In genomic region chr7:82559203-82559805, GRCh38 we compare ENCODE assay signal across 7 cellular contexts.
A peak's percentile ranks its signal among the peaks of the same experiment; 100 is the strongest.
DNase-seq lines count a peak whose midpoint lies in the region; TF ChIP-seq lines count a peak whose summit lies in the region.

No MANE protein-coding gene starts in this region.

- DNase-seq in HFFc6 (no peak), NCI-H2107 (lab: John Stamatoyannopoulos, UW) (peak; percentile 69), dorsolateral prefrontal cortex (peak in 2 of 10 donors; percentile 14 to 44), transverse colon (peak; percentile 12), esophagus muscularis mucosa (ENCODE audit: extremely low spot score) (no peak)
- DNase-seq in activated CD4-positive, alpha-beta T cell treated with anti-CD3 and anti-CD28 coated beads, Interleukin-2, amount 10 ng/mL, durations not matched to agents 24 days and 14 days = no peak
- no peak for DNase-seq in effector memory CD4-positive, alpha-beta T cell

- H3K36me3 Mint-ChIP-seq in HFFc6 (ENCODE audit: low read depth) = no peaks in the 10 kb centered on the region
- H3K36me3 Mint-ChIP-seq in activated CD4-positive, alpha-beta T cell treated with anti-CD3 and anti-CD28 coated beads, Interleukin-2, amount 10 ng/mL, durations not matched to agents 24 days and 14 days (ENCODE audit: low read depth) = no peaks in the 10 kb centered on the region

- H3K9me3 ChIP-seq in transverse colon = no peaks in the 10 kb centered on the region
- peaks cover 6% of the 10 kb centered on the region for H3K9me3 ChIP-seq in effector memory CD4-positive, alpha-beta T cell (ENCODE audit: control insufficient read depth, low read length)
- peaks cover 0 to 4% (median 0%) of the 10 kb centered on the region in 4 donors for H3K9me3 ChIP-seq in esophagus muscularis mucosa

- H3K27ac Mint-ChIP-seq in HFFc6 = no peak overlapping the region
- H3K27ac Mint-ChIP-seq in activated CD4-positive, alpha-beta T cell treated with anti-CD3 and anti-CD28 coated beads, Interleukin-2, amount 10 ng/mL, durations not matched to agents 24 days and 14 days = no peak overlapping the region

- H3K9me3 Mint-ChIP-seq in HFFc6 = peaks cover 11% of the 10 kb centered on the region; the same call in 1 of the 2 replicates
- no peaks in the 10 kb centered on the region for H3K9me3 Mint-ChIP-seq in activated CD4-positive, alpha-beta T cell treated with anti-CD3 and anti-CD28 coated beads, Interleukin-2, amount 10 ng/mL, durations not matched to agents 24 days and 14 days

- 17% methylated on average over 7 of the region's 7 CpGs; no CpG with 5 or more reads in 1 of the 2 donors for WGBS in transverse colon (ENCODE audit: low coverage in 1 of 2), 2 donors
- WGBS in esophagus muscularis mucosa = 18% methylated on average over 7 of the region's 7 CpGs

- intact Hi-C loops in dorsolateral prefrontal cortex (cut with DNase I) = no loop called here
- intact Hi-C loops in transverse colon (cut with DNase I; ENCODE audit: low total_unique reads) = no loop called here
- intact Hi-C loops in activated CD4-positive, alpha-beta T cell treated with anti-CD3 and anti-CD28 coated beads, Interleukin-2, amount 10 ng/mL, durations not matched to agents 24 days and 14 days (cut with micrococcal nuclease) = no loop called here
- intact Hi-C loops in esophagus muscularis mucosa (cut with DNase I) = no loop called here

- TF ChIP-seq EP300 in transverse colon (IDR thresholded peaks at IDR 0.05; ENCODE audit: low read depth) (no peak), esophagus muscularis mucosa (IDR thresholded peaks at IDR 0.05) (no peak)

- no peak for TF ChIP-seq POLR2A in transverse colon (IDR thresholded peaks at IDR 0.05)
- TF ChIP-seq POLR2A in esophagus muscularis mucosa (IDR thresholded peaks at IDR 0.05; ENCODE audit: low read depth) = no peak

- H3K4me3 Mint-ChIP-seq in HFFc6 = peak overlapping the region; percentile 55; the same call in 1 of the 2 replicates
- H3K4me3 Mint-ChIP-seq in activated CD4-positive, alpha-beta T cell treated with anti-CD3 and anti-CD28 coated beads, Interleukin-2, amount 10 ng/mL, durations not matched to agents 24 days and 14 days = no peak overlapping the region

- in situ Hi-C loops in transverse colon (cut with MboI; ENCODE audit: low pct_ligation_motif_present in 1 of 4, low pct_unique_long_range_greater_than_20kb in 1 of 4, low sequenced_read_pairs in 3 of 4) = loop anchor here in 1 of 4 donors (25.0 kb wide), 3 partner anchors 322 to 1072 kb away; no protein-coding TSS in a partner anchor

- peaks cover 16% of the 10 kb centered on the region for H3K4me1 Mint-ChIP-seq in HFFc6 (ENCODE audit: low read depth)
- H3K4me1 Mint-ChIP-seq in activated CD4-positive, alpha-beta T cell treated with anti-CD3 and anti-CD28 coated beads, Interleukin-2, amount 10 ng/mL, durations not matched to agents 24 days and 14 days = no peaks in the 10 kb centered on the region

- H3K4me1 ChIP-seq in transverse colon (no peaks in the 10 kb centered on the region), esophagus muscularis mucosa (peaks cover 0 to 7% (median 6%) of the 10 kb centered on the region in 4 donors)
- no peaks in the 10 kb centered on the region for H3K4me1 ChIP-seq in effector memory CD4-positive, alpha-beta T cell (ENCODE audit: control insufficient read depth, insufficient read depth, low read length, poor library complexity, severe bottlenecking)

- no peaks in the 10 kb centered on the region for H3K36me3 ChIP-seq in transverse colon
- H3K36me3 ChIP-seq in effector memory CD4-positive, alpha-beta T cell (ENCODE audit: control insufficient read depth, insufficient read depth, low read length) = no peaks in the 10 kb centered on the region
- H3K36me3 ChIP-seq in esophagus muscularis mucosa = no peaks in the 10 kb centered on the region

- H3K27me3 ChIP-seq in dorsolateral prefrontal cortex (no peaks in the 10 kb centered on the region), transverse colon (no peaks in the 10 kb centered on the region), esophagus muscularis mucosa (no peaks in the 10 kb centered on the region)
- H3K27me3 ChIP-seq in effector memory CD4-positive, alpha-beta T cell (replicated peaks; ENCODE audit: control insufficient read depth, insufficient read depth, low read length, poor library complexity, severe bottlenecking) = no peaks in the 10 kb centered on the region

- no peaks in the 10 kb centered on the region; the same call in 1 of the 2 replicates for H3K27me3 Mint-ChIP-seq in HFFc6 (ENCODE audit: insufficient read depth)
- H3K27me3 Mint-ChIP-seq in activated CD4-positive, alpha-beta T cell treated with anti-CD3 and anti-CD28 coated beads, Interleukin-2, amount 10 ng/mL, durations not matched to agents 24 days and 14 days = no peaks in the 10 kb centered on the region

- TF ChIP-seq CTCF in HFFc6 (IDR thresholded peaks at IDR 0.05) = no peak
- TF ChIP-seq CTCF in dorsolateral prefrontal cortex (IDR thresholded peaks at IDR 0.05 in 54 of 56, conservative IDR thresholded peaks at IDR 0.05 in 2 of 56; ENCODE audit: low read depth in 1 of 56, partially characterized antibody in 56 of 56) = no peak
- TF ChIP-seq CTCF in transverse colon (IDR thresholded peaks at IDR 0.05) = no peak
- no peak for TF ChIP-seq CTCF in esophagus muscularis mucosa (IDR thresholded peaks at IDR 0.05)

- no peak overlapping the region for H3K27ac ChIP-seq in dorsolateral prefrontal cortex
- H3K27ac ChIP-seq in transverse colon = no peak overlapping the region
- no peak overlapping the region for H3K27ac ChIP-seq in effector memory CD4-positive, alpha-beta T cell (ENCODE audit: insufficient read depth, low read length, poor library complexity, severe bottlenecking)
- H3K27ac ChIP-seq in esophagus muscularis mucosa (replicated peaks in 1 of 4) = no peak overlapping the region

- H3K4me3 ChIP-seq in dorsolateral prefrontal cortex (peak overlapping the region in 53 of 59 donors; percentile 5 to 57 (median 33)), transverse colon (no peak overlapping the region), esophagus muscularis mucosa (peak overlapping the region in 2 of 4 donors; percentile 2 to 3)
- no peak overlapping the region for H3K4me3 ChIP-seq in effector memory CD4-positive, alpha-beta T cell (ENCODE audit: insufficient read depth, low read depth, low read length, poor library complexity, severe bottlenecking)

Comparison
In these comparisons a context has a peak if more than half of its experiments do, and no peak if none do; other contexts are left out.
1. DNase-seq: peak in NCI-H2107 (single experiment) and transverse colon (single experiment); none in HFFc6 (single experiment), activated CD4-positive, alpha-beta T cell treated with anti-CD3 and anti-CD28 coated beads, Interleukin-2, amount 10 ng/mL, durations not matched to agents 24 days and 14 days (single experiment), effector memory CD4-positive, alpha-beta T cell (0 of 3) and esophagus muscularis mucosa (single experiment).
2. H3K4me3 ChIP-seq: peak in dorsolateral prefrontal cortex (53 of 59); none in transverse colon (0 of 4) and effector memory CD4-positive, alpha-beta T cell (single experiment).